12 cellular contexts compared by ENCODE assay signal in the genomic region with DNA sequence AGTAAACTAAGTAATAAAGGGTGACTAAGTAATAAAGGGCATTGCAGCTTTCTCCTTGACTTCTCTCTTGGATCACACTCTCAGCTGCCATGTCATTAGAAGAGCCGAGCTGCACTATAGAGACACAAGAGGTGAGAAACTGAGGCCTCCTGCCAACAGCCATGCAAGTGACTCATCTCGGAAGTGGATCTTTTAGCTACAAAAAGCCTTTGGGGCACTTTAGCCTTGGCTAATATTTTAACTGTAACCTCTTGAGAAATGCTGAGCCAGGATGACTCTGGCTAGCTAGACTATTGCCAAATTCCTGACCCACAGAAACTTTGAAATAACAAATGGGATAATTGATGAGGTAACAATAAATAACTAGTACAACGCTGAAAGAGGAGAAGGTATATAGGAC. TPM values are rescaled to one million over a fixed set of nuclear protein-coding genes. Genes with fewer than 3 reads are reported as not detected.
DNase-seq lines count a peak whose midpoint lies in the region; ATAC-seq and TF ChIP-seq lines count a peak whose summit lies in the region.
"Had no signal": no experiment of that assay in that cellular context is flagged by ENCODE, and none has a peak within 500 bp of the region (broad histone marks: within the 10 kb centered on the region; RNA-seq: fewer than 3 reads in every experiment).

No MANE protein-coding gene starts in this region.

- ATAC-seq in left ventricle myocardium superior: peak; percentile 30
- no peak for ATAC-seq in Right ventricle myocardium superior (ENCODE audit: poor library complexity)
- ATAC-seq in upper lobe of right lung: peak; percentile 67

- no peak overlapping the region for H2AFZ ChIP-seq in Karpas-422 (ENCODE audit: low read length)

- H4K20me1 ChIP-seq in Karpas-422 (ENCODE audit: insufficient read depth, low read depth, low read length): no peaks in the 10 kb centered on the region
- H4K20me1 ChIP-seq: BLaER1 treated with 17β-estradiol and CSF1 and Interleukin-3, amounts not matched to agents 10 nM and 100 nM had no signal

- DNase-seq in left ventricle myocardium superior (no peak), Right ventricle myocardium superior (no peak), SIG-M5 treated with dmso at 0.1 percent for 504 hours (lab: John Stamatoyannopoulos, UW; ENCODE audit: unreplicated experiment) (peak; percentile 92), fibroblast of peridontal ligament (ENCODE audit: extremely low read depth) (peak; percentile 65), upper lobe of right lung (no peak), Karpas-422 (no peak), NCI-H2029 (lab: John Stamatoyannopoulos, UW) (no peak)
- DNase-seq in stimulated activated CD4-positive, alpha-beta T cell treated with anti-CD3 and anti-CD28 coated beads, Interleukin-4, amount 100 ng/mL, for 24 hours: no peak
- DNase-seq: activated gamma-delta T cell, NCI-H1092 had no signal

- H3K4me2 ChIP-seq in Karpas-422 (ENCODE audit: low read depth, low read length, poor library complexity, severe bottlenecking): no peak overlapping the region
- H3K4me2 ChIP-seq: BLaER1 treated with 17β-estradiol and CSF1 and Interleukin-3, amounts not matched to agents 10 nM and 100 nM had no signal

- intact Hi-C loops in left ventricle myocardium superior (cut with micrococcal nuclease): no loop called here
- intact Hi-C loops in Right ventricle myocardium superior (cut with DNase I): no loop called here
- intact Hi-C loops in upper lobe of right lung (cut with DNase I): no loop called here

- H3K4me3 ChIP-seq in upper lobe of right lung: no peak overlapping the region
- H3K4me3 ChIP-seq in Karpas-422 (ENCODE audit: low read length): no peak overlapping the region
- H3K4me3 ChIP-seq: BLaER1 treated with 17β-estradiol and CSF1 and Interleukin-3, amounts not matched to agents 10 nM and 100 nM; esophagus muscularis mucosa had no signal

- H3K9me2 ChIP-seq in Karpas-422 (replicated peaks; ENCODE audit: insufficient read depth, low read length): no peaks in the 10 kb centered on the region

- no peaks in the 10 kb centered on the region for H3K36me3 ChIP-seq in upper lobe of right lung
- no peaks in the 10 kb centered on the region for H3K36me3 ChIP-seq in Karpas-422 (ENCODE audit: insufficient read depth, low read length)
- H3K36me3 ChIP-seq: esophagus muscularis mucosa had no signal

- H3K27me3 ChIP-seq in upper lobe of right lung: no peaks in the 10 kb centered on the region
- H3K27me3 ChIP-seq in Karpas-422 (ENCODE audit: low read length): no peaks in the 10 kb centered on the region
- H3K27me3 ChIP-seq: BLaER1 treated with 17β-estradiol and CSF1 and Interleukin-3, amounts not matched to agents 10 nM and 100 nM; esophagus muscularis mucosa had no signal

- H3K27ac ChIP-seq in upper lobe of right lung: peak overlapping the region; percentile 14
- no peak overlapping the region for H3K27ac ChIP-seq in Karpas-422 (ENCODE audit: low read length)
- H3K27ac ChIP-seq: BLaER1 treated with 17β-estradiol and CSF1 and Interleukin-3, amounts not matched to agents 10 nM and 100 nM; esophagus muscularis mucosa had no signal

- TF ChIP-seq CTCF in upper lobe of right lung (IDR thresholded peaks at IDR 0.05): no peak

- H3K9me3 ChIP-seq in upper lobe of right lung (no peaks in the 10 kb centered on the region), Karpas-422 (ENCODE audit: low read length) (no peaks in the 10 kb centered on the region)
- H3K9me3 ChIP-seq: BLaER1 treated with 17β-estradiol and CSF1 and Interleukin-3, amounts not matched to agents 10 nM and 100 nM; esophagus muscularis mucosa had no signal

- H3K79me2 ChIP-seq in Karpas-422 (ENCODE audit: low read length): peaks cover 32% of the 10 kb centered on the region

- H3K9ac ChIP-seq in Karpas-422 (ENCODE audit: low read length): no peak overlapping the region
- H3K9ac ChIP-seq: BLaER1 treated with 17β-estradiol and CSF1 and Interleukin-3, amounts not matched to agents 10 nM and 100 nM had no signal

- H3K4me1 ChIP-seq in upper lobe of right lung: no peaks in the 10 kb centered on the region
- peaks cover 28% of the 10 kb centered on the region for H3K4me1 ChIP-seq in Karpas-422 (ENCODE audit: low read length)

RNA-seq across cellular contexts. Expression of gene NEIL3, which starts 1.5 kb away (rescaled TPM):
- total RNA-seq in left ventricle myocardium superior: 0.10 TPM
- total RNA-seq in Right ventricle myocardium superior: not detected
- 0.52 TPM for total RNA-seq in upper lobe of right lung
- total RNA-seq in Karpas-422 (2014; rRNA removed; shearing (Covaris generic); ENCODE audit: low replicate concordance): 4.6 and 9.1 TPM in 2 replicates

Comparison
In these comparisons a context has a peak if more than half of its experiments do, and no peak if none do; other contexts are left out.
1. DNase-seq: peak in SIG-M5 treated with dmso at 0.1 percent for 504 hours (single experiment) and fibroblast of peridontal ligament (single experiment); none in left ventricle myocardium superior (single experiment), Right ventricle myocardium superior (single experiment), upper lobe of right lung (single experiment), stimulated activated CD4-positive, alpha-beta T cell treated with anti-CD3 and anti-CD28 coated beads, Interleukin-4, amount 100 ng/mL, for 24 hours (single experiment), Karpas-422 (single experiment) and NCI-H2029 (single experiment).